14 cellular contexts compared by ENCODE assay signal in the genomic region with DNA sequence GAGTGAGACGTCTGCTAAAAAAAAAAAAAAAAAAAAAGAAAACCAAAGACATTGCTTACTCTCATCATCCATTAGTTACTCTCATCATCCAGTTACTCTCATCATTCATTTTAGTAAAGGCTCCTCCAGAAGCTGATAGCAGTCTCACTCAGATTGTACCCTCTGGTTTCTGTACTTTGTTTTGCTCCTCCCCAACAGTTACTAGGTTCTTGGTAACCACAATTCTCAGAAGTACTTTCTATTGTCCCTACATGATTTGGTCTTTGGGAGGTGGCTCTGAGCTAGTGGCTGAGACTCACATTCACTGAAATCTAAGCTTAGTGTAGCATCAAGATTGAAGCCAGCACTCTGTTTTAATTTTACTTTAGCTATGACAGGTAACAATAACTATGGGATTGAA. TPM values are rescaled to one million over a fixed set of nuclear protein-coding genes. Genes with fewer than 3 reads are reported as not detected.
DNase-seq lines count a peak whose midpoint lies in the region; ATAC-seq, FAIRE-seq and TF ChIP-seq lines count a peak whose summit lies in the region.
"Had no signal": no experiment of that assay in that cellular context is flagged by ENCODE, and none has a peak within 500 bp of the region (broad histone marks: within the 10 kb centered on the region; RNA-seq: fewer than 3 reads in every experiment).

No MANE protein-coding gene starts in this region.

- no peak overlapping the region for H3K9ac ChIP-seq in K562 (ENCODE audit: insufficient read depth in 1 of 2, low read depth in 2 of 2, low read length in 2 of 2)

- FAIRE-seq in GM18507 (lab: Jason Lieb, UNC): peak; percentile 93
- no peak for FAIRE-seq in K562 (lab: Jason Lieb, UNC)
- no peak for FAIRE-seq in D721Med (lab: Jason Lieb, UNC)
- FAIRE-seq: HepG2 had no signal

- no peak overlapping the region for H3K4me3 ChIP-seq in K562
- H3K4me3 ChIP-seq in PC-9: no peak overlapping the region

- no peak for TF ChIP-seq CTCF in K562 (IDR thresholded peaks at IDR 0.05 in 2 of 3, conservative IDR thresholded peaks at IDR 0.05 in 1 of 3; ENCODE audit: insufficient read depth in 2 of 3, low read depth in 1 of 3, low read length in 3 of 3)
- TF ChIP-seq CTCF in PC-9 (conservative IDR thresholded peaks at IDR 0.05): no peak
- TF ChIP-seq CTCF in D721Med (IDR thresholded peaks at IDR 0.05; ENCODE audit: insufficient read depth, missing control alignments): no peak

- no peaks in the 10 kb centered on the region for H3K9me3 ChIP-seq in K562 (replicated peaks; ENCODE audit: control insufficient read depth, insufficient read depth, low read depth, low read length)
- H3K9me3 ChIP-seq in PC-9 (ENCODE audit: insufficient read depth, low read depth): no peaks in the 10 kb centered on the region; the same call in 1 of the 2 replicates

- no peak for TF ChIP-seq POLR2A in K562 (conservative IDR thresholded peaks at IDR 0.05)

- TF ChIP-seq EP300 in K562 (IDR thresholded peaks at IDR 0.05; ENCODE audit: low read length): no peak

- no peaks in the 10 kb centered on the region for H4K20me1 ChIP-seq in K562 (replicated peaks; ENCODE audit: control insufficient read depth, insufficient read depth, low read length)
- H4K20me1 ChIP-seq in PC-9 (ENCODE audit: insufficient read depth): no peaks in the 10 kb centered on the region

- DNase-seq in GM18507 (ENCODE audit: extremely low spot score, insufficient read length, low read depth): peak; percentile 15
- DNase-seq in K562 (ENCODE audit: extremely low read depth in 1 of 4, low spot score in 3 of 4): no peak
- DNase-seq in PC-9: no peak
- DNase-seq in NCI-H748 (lab: John Stamatoyannopoulos, UW; ENCODE audit: unreplicated experiment): no peak
- DNase-seq in D721Med (ENCODE audit: insufficient read length, low spot score): no peak

- H3K27me3 ChIP-seq in K562 (ENCODE audit: control insufficient read depth in 2 of 2, insufficient read depth in 2 of 2, low read length in 2 of 2) (peaks cover 0 to 6% of the 10 kb centered on the region in 2 experiments; a peak in 2 of 5 replicates), PC-9 (ENCODE audit: insufficient read depth, low read depth) (peaks cover 86% of the 10 kb centered on the region)

- ATAC-seq in GM19438 (IDR thresholded peaks at IDR 0.05; ENCODE audit: low read depth, unreplicated experiment): peak; percentile 74
- peak; percentile 77 for ATAC-seq in HG03196 (IDR thresholded peaks at IDR 0.05; ENCODE audit: unreplicated experiment)
- no peak for ATAC-seq in K562
- no peak for ATAC-seq in GM18511 (IDR thresholded peaks at IDR 0.05; ENCODE audit: unreplicated experiment)
- ATAC-seq: HepG2 had no signal

- H3K79me2 ChIP-seq in K562 (ENCODE audit: control insufficient read depth, insufficient read depth, low read length) (no peaks in the 10 kb centered on the region), PC-9 (ENCODE audit: low read depth) (no peaks in the 10 kb centered on the region)

- H3K4me2 ChIP-seq in K562 (ENCODE audit: insufficient read depth, low read length): no peak overlapping the region
- H3K4me2 ChIP-seq in PC-9: no peak overlapping the region

- no peaks in the 10 kb centered on the region for H3K9me2 ChIP-seq in PC-9 (ENCODE audit: insufficient read depth)

- in situ Hi-C loops in K562 (cut with MboI): no loop called here

- WGBS in K562 (ENCODE audit: insufficient coverage, low coverage, missing lambda C conversion rate): no CpG with 5 or more reads among the region's 1 CpG

- H2AFZ ChIP-seq in K562 (ENCODE audit: low read depth, low read length) (no peak overlapping the region), PC-9 (no peak overlapping the region)

- POLR2A ChIA-PET in K562 (lab: Yijun Ruan, JAX): interaction anchor here (0.9 kb wide), 1 partner anchor 13 kb away, joined by 3 read pairs; no protein-coding TSS in a partner anchor
- POLR2A ChIA-PET in PC-9 (lab: Charles Lee; ENCODE audit: unreplicated experiment): interaction anchor here (0.6 kb wide), 1 partner anchor 77 kb away, joined by 13 read pairs; no protein-coding TSS in a partner anchor

- intact Hi-C loops in K562 (cut with micrococcal nuclease): no loop called here
- intact Hi-C loops in PC-9 (cut with micrococcal nuclease; ENCODE audit: unreplicated experiment): no loop called here

- BruUV-seq in K562 (replicated peaks; lab: Mats Ljungman, UMichigan): no TSS peak
- BruUV-seq in PC-9 (replicated peaks; lab: Mats Ljungman, UMichigan): no TSS peak

- no peaks in the 10 kb centered on the region for H3K36me3 ChIP-seq in K562 (ENCODE audit: control insufficient read depth, insufficient read depth, low read length)
- no peaks in the 10 kb centered on the region for H3K36me3 ChIP-seq in PC-9 (ENCODE audit: low read depth)

- TF ChIP-seq RAD21 in K562 (CRISPR knock-in tag; conservative IDR thresholded peaks at IDR 0.05 in 1 of 2, IDR thresholded peaks at IDR 0.05 in 1 of 2): no peak

- H3K4me1 ChIP-seq in K562 (replicated peaks in 1 of 2; ENCODE audit: control insufficient read depth in 2 of 2, insufficient read depth in 2 of 2, low read length in 2 of 2) (no peaks in the 10 kb centered on the region; a peak in 1 of 5 replicates), PC-9 (replicated peaks; ENCODE audit: insufficient read depth) (no peaks in the 10 kb centered on the region)

- no peak overlapping the region for H3K27ac ChIP-seq in K562 (ENCODE audit: extremely low read depth, low read depth, low read length)
- no peak overlapping the region for H3K27ac ChIP-seq in PC-9

- H3F3A ChIP-seq in PC-9 (ENCODE audit: insufficient read depth, low read depth): no peaks in the 10 kb centered on the region

- no peaks in the 10 kb centered on the region for H3K9me1 ChIP-seq in K562 (ENCODE audit: control insufficient read depth, insufficient read depth, low read length)

- CTCF ChIA-PET in K562 (lab: Yijun Ruan, JAX; ENCODE audit: low intra/inter-chr PET ratio): no interaction called here
- CTCF ChIA-PET in PC-9 (lab: Charles Lee): no interaction called here

RNA-seq across cellular contexts. Expression of a gene that starts 14.3 kb away (rescaled TPM):
- total RNA-seq in K562 (2011; cell fraction: chromatin; rRNA removed; ENCODE audit: low replicate concordance): not detected in 2 replicates
- not detected in 2 replicates for total RNA-seq in K562 (2011; cell fraction: nucleolus; rRNA removed)
- total RNA-seq in K562 (2011; cell fraction: nucleoplasm; rRNA removed): not detected in 2 replicates
- total RNA-seq in K562 (2014; rRNA removed) (not detected in 2 replicates), K562 (2014; rRNA removed; fragmentation: Illumina TruSeq; extraction: Trizol) (not detected in 2 replicates), K562 (2015; rRNA removed; fragmentation: Illumina TruSeq; extraction: Trizol) (not detected in 2 replicates), K562 (2021) (not detected in 2 replicates), PC-9 (2021) (not detected in 2 replicates)
- polyA plus RNA-seq in K562 (2011; rRNA removed) (0.08 TPM in 1 of 2 replicates, not detected in the other), K562 (2014; fragmentation: Illumina TruSeq; extraction: Trizol) (not detected in 2 replicates), K562 (2014; fragmentation: Nextera tagmentation; extraction: Ambion mirVana) (not detected), K562 (2014; rRNA removed) (not detected in 2 replicates)
- polyA plus RNA-seq in K562 (2011; cell fraction: cytosol; rRNA removed): 0.07 TPM in 1 of 2 replicates, not detected in the other
- polyA plus RNA-seq in K562 (2011; cell fraction: nucleus; rRNA removed): not detected in 2 replicates
- 0.16 TPM in 1 of 2 replicates, not detected in the other for polyA plus RNA-seq in K562 (2012)
- polyA minus RNA-seq in K562 (2011; rRNA and poly(A)+ RNA removed): not detected in 2 replicates
- polyA minus RNA-seq in K562 (2011; cell fraction: cytosol; rRNA and poly(A)+ RNA removed): not detected in 2 replicates
- not detected in 2 replicates for polyA minus RNA-seq in K562 (2011; cell fraction: nucleus; rRNA and poly(A)+ RNA removed)
- total RNA-seq: glomerular endothelial cell, H4, mesothelial cell of epicardium, sciatic nerve, SK-MEL-5 had no signal

RNA-seq across cellular contexts. Expression of a gene that starts 17.5 kb away (rescaled TPM):
- 25.5 and 29.9 TPM in 2 replicates for total RNA-seq in K562 (2011; cell fraction: chromatin; rRNA removed; ENCODE audit: low replicate concordance)
- total RNA-seq in K562 (2011; cell fraction: nucleolus; rRNA removed): 19.3 and 23.6 TPM in 2 replicates
- total RNA-seq in K562 (2011; cell fraction: nucleoplasm; rRNA removed): 29.0 and 48.6 TPM in 2 replicates
- total RNA-seq in K562 (2014; rRNA removed) (39.1 and 43.5 TPM in 2 replicates), K562 (2014; rRNA removed; fragmentation: Illumina TruSeq; extraction: Trizol) (33.0 and 34.1 TPM in 2 replicates), K562 (2015; rRNA removed; fragmentation: Illumina TruSeq; extraction: Trizol) (43.1 and 43.2 TPM in 2 replicates), K562 (2021) (51.5 and 55.0 TPM in 2 replicates), PC-9 (2021) (38.6 and 42.6 TPM in 2 replicates)
- polyA plus RNA-seq in K562 (2011; rRNA removed) (45.3 and 64.1 TPM in 2 replicates), K562 (2014; fragmentation: Illumina TruSeq; extraction: Trizol) (58.1 and 59.4 TPM in 2 replicates), K562 (2014; fragmentation: Nextera tagmentation; extraction: Ambion mirVana) (10 to 100 TPM; 12.9 to 20.2 TPM), K562 (2014; rRNA removed) (61.0 and 61.2 TPM in 2 replicates)
- polyA plus RNA-seq in K562 (2011; cell fraction: cytosol; rRNA removed): 92.7 and 108 TPM in 2 replicates
- polyA plus RNA-seq in K562 (2011; cell fraction: nucleus; rRNA removed): 33.7 and 36.8 TPM in 2 replicates
- polyA plus RNA-seq in K562 (2012): 51.4 and 59.0 TPM in 2 replicates
- 49.5 and 56.9 TPM in 2 replicates for polyA minus RNA-seq in K562 (2011; rRNA and poly(A)+ RNA removed)
- 29.7 and 36.7 TPM in 2 replicates for polyA minus RNA-seq in K562 (2011; cell fraction: cytosol; rRNA and poly(A)+ RNA removed)
- 7.0 and 9.7 TPM in 2 replicates for polyA minus RNA-seq in K562 (2011; cell fraction: nucleus; rRNA and poly(A)+ RNA removed)

RNA-seq across cellular contexts. Expression of a gene that starts 30.1 kb away (rescaled TPM):
- total RNA-seq in K562 (2011; cell fraction: chromatin; rRNA removed; ENCODE audit: low replicate concordance): 0.35 and 1.2 TPM in 2 replicates
- 2.5 and 3.7 TPM in 2 replicates for total RNA-seq in K562 (2011; cell fraction: nucleolus; rRNA removed)
- 0.66 TPM in 1 of 2 replicates, not detected in the other for total RNA-seq in K562 (2011; cell fraction: nucleoplasm; rRNA removed)
- total RNA-seq in K562 (2014; rRNA removed) (1.00 and 2.3 TPM in 2 replicates), K562 (2014; rRNA removed; fragmentation: Illumina TruSeq; extraction: Trizol) (not detected in 2 replicates), K562 (2015; rRNA removed; fragmentation: Illumina TruSeq; extraction: Trizol) (0.83 and 0.90 TPM in 2 replicates), K562 (2021) (2.9 and 3.4 TPM in 2 replicates), PC-9 (2021) (0.20 TPM in 1 of 2 replicates, not detected in the other)
- polyA plus RNA-seq in K562 (2011; rRNA removed) (0.23 and 0.35 TPM in 2 replicates), K562 (2014; fragmentation: Illumina TruSeq; extraction: Trizol) (0.21 and 2.0 TPM in 2 replicates), K562 (2014; fragmentation: Nextera tagmentation; extraction: Ambion mirVana) (under 1 TPM in 1 of 2 experiments, not detected in 1; 0.11 TPM), K562 (2014; rRNA removed) (0.65 and 1.3 TPM in 2 replicates)
- polyA plus RNA-seq in K562 (2011; cell fraction: cytosol; rRNA removed): 0.18 and 0.86 TPM in 2 replicates
- polyA plus RNA-seq in K562 (2011; cell fraction: nucleus; rRNA removed): 0.25 and 0.50 TPM in 2 replicates
- polyA plus RNA-seq in K562 (2012): 2.8 and 5.4 TPM in 2 replicates
- polyA minus RNA-seq in K562 (2011; rRNA and poly(A)+ RNA removed): 0.09 and 0.28 TPM in 2 replicates
- 1.8 TPM in 1 of 2 replicates, not detected in the other for polyA minus RNA-seq in K562 (2011; cell fraction: cytosol; rRNA and poly(A)+ RNA removed)
- 0.67 and 0.81 TPM in 2 replicates for polyA minus RNA-seq in K562 (2011; cell fraction: nucleus; rRNA and poly(A)+ RNA removed)
- total RNA-seq: H4, SK-MEL-5 had no signal

RNA-seq across cellular contexts. Expression of a gene that starts 59.6 kb away (rescaled TPM):
- 10.6 and 34.3 TPM in 2 replicates for total RNA-seq in K562 (2011; cell fraction: chromatin; rRNA removed; ENCODE audit: low replicate concordance)
- 28.8 and 36.0 TPM in 2 replicates for total RNA-seq in K562 (2011; cell fraction: nucleolus; rRNA removed)
- total RNA-seq in K562 (2011; cell fraction: nucleoplasm; rRNA removed): 11.3 and 14.4 TPM in 2 replicates
- 44.5 and 52.5 TPM in 2 replicates for total RNA-seq in K562 (2014; rRNA removed)
- 2.0 and 4.8 TPM in 2 replicates for total RNA-seq in K562 (2014; rRNA removed; fragmentation: Illumina TruSeq; extraction: Trizol)
- 10.6 and 14.0 TPM in 2 replicates for total RNA-seq in K562 (2015; rRNA removed; fragmentation: Illumina TruSeq; extraction: Trizol)
- total RNA-seq in K562 (2021): 14.6 and 16.6 TPM in 2 replicates
- polyA plus RNA-seq in K562 (2011; rRNA removed): 14.1 and 30.0 TPM in 2 replicates
- 42.6 and 93.8 TPM in 2 replicates for polyA plus RNA-seq in K562 (2011; cell fraction: cytosol; rRNA removed)
- polyA plus RNA-seq in K562 (2011; cell fraction: nucleus; rRNA removed): 46.1 and 46.4 TPM in 2 replicates
- 18.7 and 29.6 TPM in 2 replicates for polyA plus RNA-seq in K562 (2012)
- 24.0 and 28.8 TPM in 2 replicates for polyA plus RNA-seq in K562 (2014; fragmentation: Illumina TruSeq; extraction: Trizol)
- 1 to 10 TPM; 4.5 to 6.4 TPM for polyA plus RNA-seq in K562 (2014; fragmentation: Nextera tagmentation; extraction: Ambion mirVana)
- polyA plus RNA-seq in K562 (2014; rRNA removed): 23.0 and 26.9 TPM in 2 replicates
- 6.4 and 7.1 TPM in 2 replicates for polyA minus RNA-seq in K562 (2011; rRNA and poly(A)+ RNA removed)
- polyA minus RNA-seq in K562 (2011; cell fraction: cytosol; rRNA and poly(A)+ RNA removed): 22.1 and 33.9 TPM in 2 replicates
- polyA minus RNA-seq in K562 (2011; cell fraction: nucleus; rRNA and poly(A)+ RNA removed): 11.6 and 15.8 TPM in 2 replicates
- 26.3 and 28.4 TPM in 2 replicates for total RNA-seq in PC-9 (2021)

Comparison
In these comparisons a context has a peak if more than half of its experiments do, and no peak if none do; other contexts are left out.
1. ATAC-seq: peak in GM19438 (single experiment) and HG03196 (single experiment); none in K562 (single experiment) and GM18511 (single experiment).